2 cellular contexts compared by ENCODE assay signal in genomic region chr9:121618910-121619309, GRCh38. TPM values are rescaled to one million over a fixed set of nuclear protein-coding genes. Genes with fewer than 3 reads are reported as not detected.
"Had no signal": no experiment of that assay in that cellular context is flagged by ENCODE, and none has a peak within 500 bp of the region (broad histone marks: within the 10 kb centered on the region; RNA-seq: fewer than 3 reads in every experiment).

No MANE protein-coding gene starts in this region.

RNA-seq across cellular contexts. Expression of gene DAB2IP, which starts 32.5 kb away (rescaled TPM):
- total RNA-seq: activated CD4-positive, alpha-beta memory T cell treated with anti-CD3 and anti-CD28 coated beads, Interleukin-2, amount 10 ng/mL, durations not matched to agents 7 days and 5 days; T-helper 2 cell treated with Interferon-gamma antibody and Interleukin-4, amounts not matched to agents 100 ng/mL and 5 ng/mL, for 36 hours had no signal
